In genomic region chr12:111980598-111980997, GRCh38 we compare ENCODE assay signal across 29 cellular contexts.
"Had no signal": no experiment of that assay in that cellular context is flagged by ENCODE, and none has a peak within 500 bp of the region (broad histone marks: within the 10 kb centered on the region; RNA-seq: fewer than 3 reads in every experiment).

No MANE protein-coding gene starts in this region.

- H3K36me3 ChIP-seq: suprapubic skin, thoracic aorta, thyroid gland, transverse colon, upper lobe of left lung, upper lobe of right lung, uterus, vagina had no signal

- H3K27me3 ChIP-seq: stomach, suprapubic skin, testis, thyroid gland, tibial artery, tibial nerve, transverse colon, upper lobe of left lung, upper lobe of right lung, uterus, vagina had no signal

- H3K4me3 Mint-ChIP-seq: stimulated activated effector memory CD8-positive, alpha-beta T cell treated with anti-CD3 and anti-CD28 coated beads, Interleukin-12 subunit alpha, Interleukin-12 subunit beta, amount 100 ng/mL, for 72 hours; stimulated activated memory B cell treated with anti-CD40 and anti-IgM and Interleukin-4, amounts not matched to agents 10 μg/mL and 1 μg/mL and 100 μg/mL, for 72 hours; stimulated activated naive B cell treated with anti-CD40 and anti-IgM and Interleukin-4, amounts not matched to agents 10 μg/mL and 1 μg/mL and 100 μg/mL, for 72 hours; stimulated activated naive CD8-positive, alpha-beta T cell treated with anti-CD3 and anti-CD28 coated beads, Interleukin-15, amount 100 ng/mL, for 72 hours; stimulated activated naive CD8-positive, alpha-beta T cell treated with anti-CD3 and anti-CD28 coated beads, Interleukin-15, Interleukin-2, amounts not matched to agents 100 ng/mL and 50 ng/mL, for 24 hours; type B pancreatic cell had no signal

- H3K4me3 ChIP-seq: stomach, suprapubic skin, testis, thoracic aorta, thyroid gland, tibial artery, tibial nerve, transverse colon, upper lobe of left lung, upper lobe of right lung, uterus, vagina had no signal

- H3K4me1 Mint-ChIP-seq: stimulated activated memory B cell treated with anti-CD40 and anti-IgM and Interleukin-4, amounts not matched to agents 10 μg/mL and 1 μg/mL and 100 μg/mL, for 72 hours; stimulated activated naive B cell treated with anti-CD40 and anti-IgM and Interleukin-4, amounts not matched to agents 10 μg/mL and 1 μg/mL and 100 μg/mL, for 72 hours had no signal

- H3K27me3 Mint-ChIP-seq: stimulated activated memory B cell treated with anti-CD40 and anti-IgM and Interleukin-4, amounts not matched to agents 10 μg/mL and 1 μg/mL and 100 μg/mL, for 72 hours; stimulated activated naive B cell treated with anti-CD40 and anti-IgM and Interleukin-4, amounts not matched to agents 10 μg/mL and 1 μg/mL and 100 μg/mL, for 72 hours; stimulated activated naive CD8-positive, alpha-beta T cell treated with anti-CD3 and anti-CD28 coated beads, Interleukin-15, amount 100 ng/mL, for 72 hours; stimulated activated naive CD8-positive, alpha-beta T cell treated with anti-CD3 and anti-CD28 coated beads, Interleukin-15, Interleukin-2, amounts not matched to agents 100 ng/mL and 50 ng/mL, for 24 hours; type B pancreatic cell had no signal

- H3K36me3 Mint-ChIP-seq: stimulated activated effector memory CD8-positive, alpha-beta T cell treated with anti-CD3 and anti-CD28 coated beads, Interleukin-12 subunit alpha, Interleukin-12 subunit beta, amount 100 ng/mL, for 72 hours had no signal

- H3K27ac ChIP-seq: stomach, suprapubic skin, testis, thoracic aorta, thyroid gland, tibial artery, tibial nerve, transverse colon, upper lobe of left lung, upper lobe of right lung, uterus, vagina had no signal

- H3K9me3 Mint-ChIP-seq: stimulated activated effector memory CD8-positive, alpha-beta T cell treated with anti-CD3 and anti-CD28 coated beads, Interleukin-12 subunit alpha, Interleukin-12 subunit beta, amount 100 ng/mL, for 72 hours; stimulated activated memory B cell treated with anti-CD40 and anti-IgM and Interleukin-4, amounts not matched to agents 10 μg/mL and 1 μg/mL and 100 μg/mL, for 72 hours; stimulated activated naive B cell treated with anti-CD40 and anti-IgM and Interleukin-4, amounts not matched to agents 10 μg/mL and 1 μg/mL and 100 μg/mL, for 72 hours; stimulated activated naive CD8-positive, alpha-beta T cell treated with anti-CD3 and anti-CD28 coated beads, Interleukin-15, amount 100 ng/mL, for 72 hours; stimulated activated naive CD8-positive, alpha-beta T cell treated with anti-CD3 and anti-CD28 coated beads, Interleukin-15, Interleukin-2, amounts not matched to agents 100 ng/mL and 50 ng/mL, for 24 hours; type B pancreatic cell had no signal

- H3K27ac Mint-ChIP-seq: stimulated activated memory B cell treated with anti-CD40 and anti-IgM and Interleukin-4, amounts not matched to agents 10 μg/mL and 1 μg/mL and 100 μg/mL, for 72 hours; stimulated activated naive B cell treated with anti-CD40 and anti-IgM and Interleukin-4, amounts not matched to agents 10 μg/mL and 1 μg/mL and 100 μg/mL, for 72 hours; stimulated activated naive CD8-positive, alpha-beta T cell treated with anti-CD3 and anti-CD28 coated beads, Interleukin-15, amount 100 ng/mL, for 72 hours; stimulated activated naive CD8-positive, alpha-beta T cell treated with anti-CD3 and anti-CD28 coated beads, Interleukin-15, Interleukin-2, amounts not matched to agents 100 ng/mL and 50 ng/mL, for 24 hours; type B pancreatic cell had no signal

- H3K9me3 ChIP-seq: stomach, suprapubic skin, testis, thoracic aorta, thyroid gland, tibial artery, tibial nerve, transverse colon, upper lobe of left lung, upper lobe of right lung, uterus, vagina had no signal

- FAIRE-seq: urothelium cell line had no signal

- DNase-seq: stimulated activated CD4-positive, alpha-beta T cell treated with anti-CD3 and anti-CD28 coated beads, Interleukin-2, amount 100 ng/mL, for 48 hours; stimulated activated CD4-positive, alpha-beta T cell treated with anti-CD3 and anti-CD28 coated beads, Interleukin-4, amount 100 ng/mL, for 1 hour; stimulated activated CD4-positive, alpha-beta T cell treated with anti-CD3 and anti-CD28 coated beads, Interleukin-4, amount 100 ng/mL, for 24 hours; stimulated activated CD4-positive, alpha-beta T cell treated with anti-CD3 and anti-CD28 coated beads, Interleukin-4, amount 100 ng/mL, for 4 hours; stimulated activated CD8-positive, alpha-beta memory T cell treated with anti-CD3 and anti-CD28 coated beads, Interleukin-4, amount 100 ng/mL, for 48 hours; stimulated activated naive B cell treated with anti-CD40 and anti-IgM and Interleukin-4, amounts not matched to agents 10 μg/mL and 1 μg/mL and 100 μg/mL, for 72 hours; stimulated activated naive CD4-positive, alpha-beta T cell; stimulated activated naive CD4-positive, alpha-beta T cell treated with Interleukin-2 at 50 U/mL for 16 hours; stimulated activated naive CD8-positive, alpha-beta T cell treated with anti-CD3 and anti-CD28 coated beads, Interleukin-15, amount 100 ng/mL, for 72 hours; stimulated activated naive CD8-positive, alpha-beta T cell treated with anti-CD3 and anti-CD28 coated beads, Interleukin-15, Interleukin-2, amounts not matched to agents 100 U/mL and 50 U/mL, for 24 hours; stomach; substantia nigra; testis; thyroid gland; tibial artery; transverse colon; trophoblast cell; upper lobe of left lung; upper lobe of right lung; uterus had no signal

- H3K4me1 ChIP-seq: stomach, suprapubic skin, testis, thyroid gland, tibial nerve, transverse colon, upper lobe of right lung, uterus, vagina had no signal

- ATAC-seq: stimulated activated effector memory CD8-positive, alpha-beta T cell treated with anti-CD3 and anti-CD28 coated beads, Interleukin-12 subunit alpha, Interleukin-12 subunit beta, amount 100 ng/mL, for 72 hours; stimulated activated memory B cell treated with anti-CD40 and anti-IgM and Interleukin-4, amounts not matched to agents 10 μg/mL and 1 μg/mL and 100 μg/mL, for 72 hours; stimulated activated naive B cell treated with anti-CD40 and anti-IgM and Interleukin-4, amounts not matched to agents 10 μg/mL and 1 μg/mL and 100 μg/mL, for 72 hours; stimulated activated naive CD8-positive, alpha-beta T cell treated with anti-CD3 and anti-CD28 coated beads, Interleukin-15, amount 100 ng/mL, for 72 hours; stimulated activated naive CD8-positive, alpha-beta T cell treated with anti-CD3 and anti-CD28 coated beads, Interleukin-15, Interleukin-2, amounts not matched to agents 100 U/mL and 50 U/mL, for 24 hours; upper lobe of right lung had no signal
